ENCODE assay signal across 10 cellular contexts in genomic region chr1:66982561-66983285, GRCh38. TPM values are rescaled to one million over a fixed set of nuclear protein-coding genes. Genes with fewer than 3 reads are reported as not detected.
DNase-seq lines count a peak whose midpoint lies in the region; ATAC-seq and TF ChIP-seq lines count a peak whose summit lies in the region.
"Had no signal": no experiment of that assay in that cellular context is flagged by ENCODE, and none has a peak within 500 bp of the region (broad histone marks: within the 10 kb centered on the region; RNA-seq: fewer than 3 reads in every experiment).

No MANE protein-coding gene starts in this region.

- TF ChIP-seq POLR2A in tibial nerve (IDR thresholded peaks at IDR 0.05): no peak
- no peak for TF ChIP-seq POLR2A in breast epithelium (IDR thresholded peaks at IDR 0.05)

- TF ChIP-seq EP300 in tibial nerve (IDR thresholded peaks at IDR 0.05): no peak

- 86 to 92% methylated on average over 5 of the region's 5 CpGs for WGBS in tibial nerve, 2 donors

- H3K4me1 ChIP-seq in tibial nerve (peaks cover 0 to 10% (median 3%) of the 10 kb centered on the region in 4 donors), breast epithelium (no peaks in the 10 kb centered on the region)

- DNase-seq in left colon (no peak), tibial nerve (ENCODE audit: low spot score in 2 of 2) (no peak), NCI-H510A (lab: John Stamatoyannopoulos, UW) (no peak), breast epithelium (ENCODE audit: low spot score in 2 of 2) (no peak)
- DNase-seq in activated CD8-positive, alpha-beta memory T cell treated with anti-CD3 and anti-CD28 coated beads, Interleukin-2, amount 50 U/mL, for 4 hours: no peak
- DNase-seq: T1000 had no signal

- no peak overlapping the region for H3K27ac ChIP-seq in tibial nerve
- no peak overlapping the region for H3K27ac ChIP-seq in breast epithelium

- H3K4me3 ChIP-seq in tibial nerve: no peak overlapping the region
- H3K4me3 ChIP-seq in breast epithelium: no peak overlapping the region

- H3K36me3 ChIP-seq in tibial nerve (peaks cover 0 to 67% (median 0%) of the 10 kb centered on the region in 3 donors), breast epithelium (peaks cover 5% of the 10 kb centered on the region)

- TF ChIP-seq CTCF in tibial nerve (IDR thresholded peaks at IDR 0.05) (no peak), breast epithelium (IDR thresholded peaks at IDR 0.05) (no peak)

- H3K27me3 ChIP-seq in tibial nerve (no peaks in the 10 kb centered on the region), breast epithelium (no peaks in the 10 kb centered on the region)

- peak; percentile 55 for ATAC-seq in GM18498 (IDR thresholded peaks at IDR 0.05; ENCODE audit: unreplicated experiment)
- ATAC-seq in GM19438 (IDR thresholded peaks at IDR 0.05; ENCODE audit: low read depth, unreplicated experiment): peak; percentile 57
- ATAC-seq in HG03097 (IDR thresholded peaks at IDR 0.05; ENCODE audit: low FRiP score, unreplicated experiment): peak; percentile 51
- ATAC-seq in left colon: peak; percentile 42
- ATAC-seq: stimulated activated effector memory CD8-positive, alpha-beta T cell treated with anti-CD3 and anti-CD28 coated beads, Interleukin-12 subunit alpha, Interleukin-12 subunit beta, amount 100 ng/mL, for 72 hours had no signal

- no peaks in the 10 kb centered on the region for H3K9me3 ChIP-seq in tibial nerve
- H3K9me3 ChIP-seq in breast epithelium: no peaks in the 10 kb centered on the region

- intact Hi-C loops in left colon (cut with DNase I, micrococcal nuclease) (no loop called here), breast epithelium (cut with DNase I; ENCODE audit: low total_unique reads) (no loop called here)

RNA-seq across cellular contexts. Expression of gene MIER1, which starts 57.9 kb away (rescaled TPM):
- total RNA-seq in left colon (10 to 100 TPM; 64.6 to 86.4 TPM), tibial nerve (10 to 100 TPM; 25.5 to 43.5 (median 40.1) TPM), breast epithelium (10 to 100 TPM; 42.4 to 51.1 (median 43.9) TPM)

RNA-seq across cellular contexts. Expression of gene DNAI4, which starts 58.1 kb away (rescaled TPM):
- 10 to 100 TPM; 12.0 to 27.2 TPM for total RNA-seq in left colon
- 10 to 100 TPM; 13.5 to 23.6 (median 17.2) TPM for total RNA-seq in tibial nerve
- total RNA-seq in breast epithelium: 10 to 100 TPM in 2 of 3 donors, 1 to 10 TPM in 1; 9.4 to 26.2 (median 24.3) TPM
